Comparison of ENCODE assay signal across 26 cellular contexts in genomic region chr2:65354773-65355172, GRCh38.
DNase-seq lines count a peak whose midpoint lies in the region; ATAC-seq, FAIRE-seq and TF ChIP-seq lines count a peak whose summit lies in the region.
"Had no signal": no experiment of that assay in that cellular context is flagged by ENCODE, and none has a peak within 500 bp of the region (broad histone marks: within the 10 kb centered on the region; RNA-seq: fewer than 3 reads in every experiment).

No MANE protein-coding gene starts in this region.

- no peak overlapping the region for H2BK12ac ChIP-seq in trophoblast cell (ENCODE audit: low read length)

- H3K4ac ChIP-seq in trophoblast cell (ENCODE audit: low read depth, low read length) = no peak overlapping the region

- WGBS in trophoblast cell (ENCODE audit: extremely low coverage, insufficient coverage, insufficient read length) = no CpG with 5 or more reads among the region's 3 CpGs

- H2BK5ac ChIP-seq in trophoblast cell (ENCODE audit: low read depth, low read length, poor library complexity) = no peak overlapping the region

- ATAC-seq in GM18873 (IDR thresholded peaks at IDR 0.05; ENCODE audit: low FRiP score, unreplicated experiment) = no peak

- H2AK5ac ChIP-seq in trophoblast cell (ENCODE audit: low read length) = no peak overlapping the region

- H3K79me2 ChIP-seq in trophoblast cell (ENCODE audit: control insufficient read depth, insufficient read depth, low read length, poor library complexity) = no peaks in the 10 kb centered on the region

- H3K4me2 ChIP-seq in trophoblast cell (ENCODE audit: low read length) = no peak overlapping the region

- H3K27ac ChIP-seq in RWPE1 = no peak overlapping the region
- H3K27ac ChIP-seq in trophoblast cell (ENCODE audit: low read depth, low read length) = no peak overlapping the region
- H3K27ac ChIP-seq: GM23248, HL-60 had no signal

- POLR2A ChIA-PET in RWPE1 (lab: Yijun Ruan, JAX; ENCODE audit: low non-redundant PET) = no interaction called here

- no peaks in the 10 kb centered on the region for H3K9me3 ChIP-seq in trophoblast cell (ENCODE audit: insufficient read depth, low read depth, low read length)
- H3K9me3 ChIP-seq: HAP-1 had no signal

- DNase-seq in HPDE6-E6E7 (ENCODE audit: extremely low spot score) (peak; percentile 51), RWPE1 (ENCODE audit: low spot score) (peak; percentile 38), bronchial epithelial cell (ENCODE audit: low read depth) (peak; percentile 65), trophoblast cell (peak; percentile 38 to 43), cortex of kidney (lab: John Stamatoyannopoulos, UW) (no peak), NCI-H524 treated with DMSO at 0.1 percent for 48 hours (lab: John Stamatoyannopoulos, UW) (no peak)
- no peak for DNase-seq in activated CD4-positive, alpha-beta T cell treated with anti-CD3 and anti-CD28 coated beads for 1 hour
- DNase-seq: C1 segment of cervical spinal cord; CD8-positive, alpha-beta memory T cell; GF-D8; Karpas-422; MM.1S; NCI-H1092; NCI-H146; NCI-H2081; NCI-H2171 treated with DMSO at 0.1 percent for 48 hours; NCI-H446; NCI-H69; OCI-M1 had no signal

- no peak overlapping the region for H2BK120ac ChIP-seq in trophoblast cell (ENCODE audit: insufficient read depth, low read length, poor library complexity)

- no peak for FAIRE-seq in bronchial epithelial cell (lab: Jason Lieb, UNC)
- FAIRE-seq: D721Med, GM19239, HTR-8/SVneo had no signal

- no peak overlapping the region for H3K4me3 ChIP-seq in bronchial epithelial cell (ENCODE audit: low read depth, low read length)
- no peak overlapping the region for H3K4me3 ChIP-seq in trophoblast cell (ENCODE audit: low read depth, low read length)
- H3K4me3 ChIP-seq: GM23248, HAP-1 had no signal

- CTCF ChIA-PET in RWPE1 (lab: Yijun Ruan, JAX) = no interaction called here

- H4K91ac ChIP-seq in trophoblast cell (ENCODE audit: low read depth, low read length) = no peak overlapping the region

- no peak overlapping the region for H4K12ac ChIP-seq in trophoblast cell (ENCODE audit: low read depth, low read length)

- no peak overlapping the region for H3K14ac ChIP-seq in trophoblast cell (ENCODE audit: low read length)

- H3K36me3 ChIP-seq in bronchial epithelial cell (ENCODE audit: control insufficient read depth, insufficient read depth, low read length) = no peaks in the 10 kb centered on the region
- no peaks in the 10 kb centered on the region for H3K36me3 ChIP-seq in trophoblast cell (ENCODE audit: control insufficient read depth in 1 of 2, insufficient read depth in 2 of 2, low read length in 2 of 2)
- H3K36me3 ChIP-seq: HAP-1 had no signal

- no peaks in the 10 kb centered on the region for H3K27me3 ChIP-seq in bronchial epithelial cell (ENCODE audit: control insufficient read depth, insufficient read depth, low read length)
- H3K27me3 ChIP-seq in trophoblast cell (ENCODE audit: insufficient read depth, low read length) = no peaks in the 10 kb centered on the region

- TF ChIP-seq CTCF in RWPE1 (conservative IDR thresholded peaks at IDR 0.05; ENCODE audit: low read depth) = no peak
- TF ChIP-seq CTCF in bronchial epithelial cell (IDR thresholded peaks at IDR 0.05; ENCODE audit: insufficient read depth, low read length, severe bottlenecking) = no peak

- peaks cover 10 to 18% of the 10 kb centered on the region in 2 experiments for H3K4me1 ChIP-seq in trophoblast cell (ENCODE audit: control insufficient read depth in 1 of 2, insufficient read depth in 2 of 2, low read length in 2 of 2)

- H3K23ac ChIP-seq in trophoblast cell (ENCODE audit: low read length) = no peak overlapping the region

- H3K79me1 ChIP-seq in trophoblast cell (ENCODE audit: low read length) = peaks cover 4% of the 10 kb centered on the region

- no peak overlapping the region for H4K8ac ChIP-seq in trophoblast cell (ENCODE audit: low read depth, low read length)

- H3K9ac ChIP-seq in trophoblast cell (ENCODE audit: low read length) = no peak overlapping the region
- H3K9ac ChIP-seq: GM23248 had no signal

- no peak overlapping the region for H2AFZ ChIP-seq in trophoblast cell (ENCODE audit: insufficient read depth, low read length, poor library complexity)
- H2AFZ ChIP-seq: GM23248 had no signal

- no peak overlapping the region for H3K18ac ChIP-seq in trophoblast cell (ENCODE audit: low read length)

Comparison
In these comparisons a context has a peak if more than half of its experiments do, and no peak if none do; other contexts are left out.
1. DNase-seq: peak in HPDE6-E6E7 (single experiment), RWPE1 (single experiment), bronchial epithelial cell (single experiment) and trophoblast cell (2 of 2); none in cortex of kidney (single experiment), activated CD4-positive, alpha-beta T cell treated with anti-CD3 and anti-CD28 coated beads for 1 hour (single experiment) and NCI-H524 treated with DMSO at 0.1 percent for 48 hours (single experiment).